ENCODE assay signal across 8 cellular contexts in the genomic region with DNA sequence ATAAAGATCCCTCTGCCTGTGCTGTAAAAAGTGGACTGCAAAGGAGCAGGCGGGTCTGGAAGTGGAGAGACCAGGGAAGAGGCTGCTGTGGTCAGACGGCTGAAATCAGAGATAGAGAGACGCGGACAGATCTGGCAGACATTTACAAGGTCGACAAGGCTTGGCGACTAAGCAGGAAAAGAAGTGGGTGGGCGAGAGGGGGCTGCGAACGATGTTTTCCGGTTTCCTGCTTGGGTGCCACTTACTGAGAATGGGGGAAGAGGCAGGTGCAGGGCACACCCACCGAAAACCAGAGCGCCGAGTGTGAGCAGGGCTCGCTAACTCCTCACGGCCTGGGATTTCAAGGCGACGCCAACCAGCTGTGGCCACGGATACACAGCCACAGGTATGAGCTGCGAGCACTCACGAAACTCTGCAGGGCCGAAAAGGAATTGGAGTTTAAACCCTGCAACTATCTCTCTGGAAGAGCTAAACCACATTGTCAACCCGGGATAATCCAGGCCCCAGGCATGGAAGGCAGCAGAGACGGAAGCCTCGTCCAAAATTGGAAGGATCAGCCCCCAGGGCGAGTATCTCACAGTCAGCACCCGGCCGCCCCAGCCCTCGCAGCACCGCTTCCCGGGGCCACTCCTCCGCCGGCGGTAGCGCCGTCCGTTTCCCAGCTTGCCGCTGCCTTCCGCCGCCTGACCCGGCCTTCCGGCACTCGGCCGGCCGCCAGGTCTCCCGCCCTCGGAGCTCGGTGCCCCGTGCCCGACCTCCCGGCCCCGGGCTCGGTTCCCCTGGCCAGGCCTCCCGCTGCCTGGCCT. TPM values are rescaled to one million over a fixed set of nuclear protein-coding genes. Genes with fewer than 3 reads are reported as not detected.
A peak's percentile ranks its signal among the peaks of the same experiment; 100 is the strongest.
DNase-seq lines count a peak whose midpoint lies in the region; ATAC-seq, FAIRE-seq and TF ChIP-seq lines count a peak whose summit lies in the region.

No MANE protein-coding gene starts in this region.

- H3K79me2 ChIP-seq in HCT116 (ENCODE audit: insufficient read depth, low read length) (peaks cover 32% of the 10 kb centered on the region), endothelial cell of umbilical vein (ENCODE audit: control insufficient read depth, insufficient read depth, low read length) (peaks cover 66% of the 10 kb centered on the region)

- no peak for DNase-seq in GM12891 (ENCODE audit: insufficient read length, low spot score)
- DNase-seq in HCT116 (ENCODE audit: low read depth, low spot score) = no peak
- peak; percentile 44 for DNase-seq in NCI-H1092 treated with DMSO at 0.1 percent for 48 hours (lab: John Stamatoyannopoulos, UW)
- DNase-seq in activated T-cell treated with anti-CD3 and anti-CD28 coated beads for 1 hour (ENCODE audit: low read depth) = peak; percentile 27
- peak; percentile 59 for DNase-seq in endothelial cell of umbilical vein (ENCODE audit: low read depth, low spot score)
- peak; percentile 63 for DNase-seq in midbrain (lab: John Stamatoyannopoulos, UW)
- peak; percentile 10 to 19 for DNase-seq in stimulated activated CD8-positive, alpha-beta memory T cell treated with anti-CD3 and anti-CD28 coated beads, Interleukin-7, amount 100 ng/mL, for 1 hour (ENCODE audit: low read depth in 2 of 2)
- DNase-seq in cortex of kidney (lab: John Stamatoyannopoulos, UW) = no peak

- H3K4me2 ChIP-seq in HCT116 (ENCODE audit: low read length) (peak overlapping the region; percentile 75), endothelial cell of umbilical vein (ENCODE audit: insufficient read depth, low read length) (peak overlapping the region; percentile 96)

- H3K9ac ChIP-seq in HCT116 (ENCODE audit: low read length) = peak overlapping the region; percentile 72
- peak overlapping the region; percentile 98 for H3K9ac ChIP-seq in endothelial cell of umbilical vein (replicated peaks; ENCODE audit: extremely low read depth, insufficient read depth, low read length)

- BruUV-seq in HCT116 (replicated peaks; lab: Mats Ljungman, UMichigan) (no TSS peak), endothelial cell of umbilical vein (replicated peaks; lab: Mats Ljungman, UMichigan) (no TSS peak)

- H3K9me2 ChIP-seq in HCT116 (ENCODE audit: insufficient read depth) = no peaks in the 10 kb centered on the region

- H3K27me3 ChIP-seq in HCT116 (ENCODE audit: insufficient read depth, low read length) (no peaks in the 10 kb centered on the region), endothelial cell of umbilical vein (ENCODE audit: control insufficient read depth in 2 of 2, insufficient read depth in 2 of 2, low read length in 2 of 2) (no peaks in the 10 kb centered on the region)

- H4K20me1 ChIP-seq in HCT116 (ENCODE audit: insufficient read depth) = no peaks in the 10 kb centered on the region
- H4K20me1 ChIP-seq in endothelial cell of umbilical vein (replicated peaks; ENCODE audit: control insufficient read depth, extremely low read depth, insufficient read depth, low read length) = no peaks in the 10 kb centered on the region

- CTCF ChIA-PET in HCT116 (lab: Charles Lee) (no interaction called here), endothelial cell of umbilical vein (lab: Charles Lee) (interaction anchor here (0.9 to 3.9 kb wide), 10 partner anchors 15 to 384 kb away, joined by 3 to 30 read pairs (median 6); a partner anchor contains a TSS)

- RAD21 ChIA-PET in HCT116 (lab: Charles Lee; ENCODE audit: low non-redundant PET in 1 of 2, low total read pairs in 2 of 2, uncharacterized antibody in 2 of 2, unreplicated experiment in 2 of 2) = no interaction called here

- no peak for TF ChIP-seq RAD21 in HCT116 (IDR thresholded peaks at IDR 0.05; ENCODE audit: low read depth)

- no peak overlapping the region for H2AFZ ChIP-seq in HCT116 (ENCODE audit: low read depth, low read length, poor library complexity, severe bottlenecking)
- H2AFZ ChIP-seq in endothelial cell of umbilical vein (ENCODE audit: low read depth, low read length) = no peak overlapping the region

- FAIRE-seq in GM12891 (lab: Jason Lieb, UNC) (peak; percentile 74), endothelial cell of umbilical vein (lab: Jason Lieb, UNC) (peak; percentile 26)

- POLR2A ChIA-PET in HCT116 (lab: Charles Lee) = interaction anchor here (1.0 to 1.5 kb wide), 2 partner anchors 86 to 383 kb away, joined by 3 read pairs; a partner anchor contains a TSS
- POLR2A ChIA-PET in endothelial cell of umbilical vein (lab: Charles Lee) = interaction anchor here (0.8 to 2.9 kb wide), 6 partner anchors 42 to 383 kb away, joined by 3 to 17 read pairs (median 4); a partner anchor contains a TSS

- peak overlapping the region; percentile 64 for H3K27ac ChIP-seq in HCT116 (ENCODE audit: low read depth, low read length)
- H3K27ac ChIP-seq in endothelial cell of umbilical vein (ENCODE audit: insufficient read depth, low read depth, low read length) = peak overlapping the region; percentile 84

- dilution Hi-C loops in endothelial cell of umbilical vein (cut with MboI; ENCODE audit: extremely low pct_ligation_motif_present, low sequenced_read_pairs) = no loop called here

- no peak for TF ChIP-seq POLR2A in GM12891 (IDR thresholded peaks at IDR 0.05; ENCODE audit: low read depth, low read length)
- TF ChIP-seq POLR2A in HCT116 (IDR thresholded peaks at IDR 0.05; ENCODE audit: borderline replicate concordance, extremely low read depth, insufficient read depth, insufficient read length) = no peak
- peak; percentile 60 for TF ChIP-seq POLR2A in endothelial cell of umbilical vein (IDR thresholded peaks at IDR 0.05; ENCODE audit: low read depth, low read length)

- H3K4me3 ChIP-seq in HCT116 (replicated peaks in 1 of 2; ENCODE audit: low read depth in 1 of 2, low read length in 2 of 2) = peak overlapping the region; percentile 58 to 65
- peak overlapping the region; percentile 49 to 89 (median 78) for H3K4me3 ChIP-seq in endothelial cell of umbilical vein (replicated peaks in 1 of 3; ENCODE audit: insufficient read depth in 1 of 3, low read depth in 1 of 3, low read length in 3 of 3)

- peak; percentile 19 for ATAC-seq in HCT116

- TF ChIP-seq CTCF in HCT116 (IDR thresholded peaks at IDR 0.05 in 2 of 3, conservative IDR thresholded peaks at IDR 0.05 in 1 of 3; ENCODE audit: borderline replicate concordance in 1 of 3, insufficient read depth in 1 of 3, low read depth in 2 of 3, low read length in 2 of 3) (no peak), endothelial cell of umbilical vein (IDR thresholded peaks at IDR 0.05; ENCODE audit: extremely low read depth in 1 of 2, insufficient read depth in 1 of 2, low read depth in 1 of 2, low read length in 2 of 2) (no peak)

- intact Hi-C loops in HCT116 (cut with micrococcal nuclease) (loop anchor here (2.0 kb wide), 1 partner anchor 380 kb away; no protein-coding TSS in a partner anchor), endothelial cell of umbilical vein (cut with micrococcal nuclease) (loop anchor here (1.0 to 10.0 kb wide), 12 partner anchors 40 to 1126 kb away; a partner anchor contains a TSS)

- H3K9me1 ChIP-seq in endothelial cell of umbilical vein (replicated peaks; ENCODE audit: control insufficient read depth, extremely low read depth, insufficient read depth, low read length) = no peaks in the 10 kb centered on the region

- H3K36me3 ChIP-seq in HCT116 (ENCODE audit: control insufficient read depth in 1 of 2, insufficient read depth in 2 of 2, low read length in 2 of 2) = no peaks in the 10 kb centered on the region
- peaks cover 0 to 2% of the 10 kb centered on the region in 2 experiments for H3K36me3 ChIP-seq in endothelial cell of umbilical vein (ENCODE audit: control insufficient read depth in 2 of 2, extremely low read depth in 1 of 2, insufficient read depth in 2 of 2, low read length in 2 of 2)

- no peaks in the 10 kb centered on the region for H3K9me3 ChIP-seq in HCT116 (ENCODE audit: control insufficient read depth in 1 of 2, insufficient read depth in 1 of 2, low read depth in 1 of 2, low read length in 2 of 2)
- H3K9me3 ChIP-seq in endothelial cell of umbilical vein (replicated peaks; ENCODE audit: control insufficient read depth, insufficient read depth, low read length) = no peaks in the 10 kb centered on the region

- H3K4me1 ChIP-seq in HCT116 (ENCODE audit: control insufficient read depth in 1 of 2, insufficient read depth in 2 of 2, low read length in 2 of 2) (peaks cover 3 to 14% of the 10 kb centered on the region in 2 experiments; a peak in 2 of 4 replicates), endothelial cell of umbilical vein (ENCODE audit: control insufficient read depth, extremely low read depth, insufficient read depth, low read length) (peaks cover 53% of the 10 kb centered on the region)

TF ChIP-seq in GM12891, 5 proteins besides CTCF, POLR2A, EP300 and RAD21 (continues in another document):
- no peak for TF ChIP-seq POU2F2 (IDR thresholded peaks at IDR 0.05; ENCODE audit: low read depth, low read length)

TF ChIP-seq in HCT116, 20 proteins besides CTCF, POLR2A, EP300 and RAD21:
- no peak for TF ChIP-seq JUND (IDR thresholded peaks at IDR 0.05)
- peak; percentile 56; the same call in 1 of the 2 replicates for TF ChIP-seq ZFX (IDR thresholded peaks at IDR 0.05)

TF ChIP-seq in endothelial cell of umbilical vein, 7 proteins besides CTCF, POLR2A, EP300 and RAD21 (continues in another document):
- peak; percentile 51 for TF ChIP-seq POLR2AphosphoS5 (IDR thresholded peaks at IDR 0.05; ENCODE audit: insufficient read depth, low read depth, low read length)

RNA-seq across cellular contexts. Expression of a gene that starts 0.8 kb away (rescaled TPM):
- 35.2 TPM for polyA plus RNA-seq in GM12891 (2012; ENCODE audit: low read depth, missing spikeins)
- total RNA-seq in HCT116 (2021; ENCODE audit: unreplicated experiment) (11.4 TPM), endothelial cell of umbilical vein (54.5 and 66.1 TPM in 2 replicates)
- 3.9 and 5.4 TPM in 2 replicates for polyA plus RNA-seq in HCT116 (2012)
- polyA plus RNA-seq in endothelial cell of umbilical vein = 17.9 and 26.0 TPM in 2 replicates
- polyA plus RNA-seq in endothelial cell of umbilical vein (2011; cell fraction: cytosol; rRNA removed) = 30.9 and 31.4 TPM in 2 replicates
- polyA plus RNA-seq in endothelial cell of umbilical vein (2011; cell fraction: nucleus; rRNA removed) = 27.7 and 41.8 TPM in 2 replicates
- 45.2 and 68.0 TPM in 2 replicates for polyA plus RNA-seq in endothelial cell of umbilical vein (2012)
- polyA minus RNA-seq in endothelial cell of umbilical vein = 18.8 and 21.0 TPM in 2 replicates
- polyA minus RNA-seq in endothelial cell of umbilical vein (2011; cell fraction: cytosol; rRNA and poly(A)+ RNA removed) = 8.2 TPM
- 11.9 and 17.1 TPM in 2 replicates for polyA minus RNA-seq in endothelial cell of umbilical vein (2011; cell fraction: nucleus; rRNA and poly(A)+ RNA removed)

RNA-seq across cellular contexts. Expression of a gene that starts 1.1 kb away (rescaled TPM):
- polyA plus RNA-seq in GM12891 (2012; ENCODE audit: low read depth, missing spikeins) = 8.9 TPM
- total RNA-seq in HCT116 (2021; ENCODE audit: unreplicated experiment) (11.3 TPM), endothelial cell of umbilical vein (11.1 and 13.6 TPM in 2 replicates)
- 2.4 and 4.9 TPM in 2 replicates for polyA plus RNA-seq in HCT116 (2012)
- polyA plus RNA-seq in endothelial cell of umbilical vein = 3.6 and 5.9 TPM in 2 replicates
- polyA plus RNA-seq in endothelial cell of umbilical vein (2011; cell fraction: cytosol; rRNA removed) = 6.5 and 6.6 TPM in 2 replicates
- 11.2 and 12.4 TPM in 2 replicates for polyA plus RNA-seq in endothelial cell of umbilical vein (2011; cell fraction: nucleus; rRNA removed)
- 10.3 and 10.4 TPM in 2 replicates for polyA plus RNA-seq in endothelial cell of umbilical vein (2012)
- polyA minus RNA-seq in endothelial cell of umbilical vein = 2.0 and 2.9 TPM in 2 replicates
- polyA minus RNA-seq in endothelial cell of umbilical vein (2011; cell fraction: cytosol; rRNA and poly(A)+ RNA removed) = 5.5 TPM
- polyA minus RNA-seq in endothelial cell of umbilical vein (2011; cell fraction: nucleus; rRNA and poly(A)+ RNA removed) = 2.6 and 4.8 TPM in 2 replicates

Comparison
In these comparisons a context has a peak if more than half of its experiments do, and no peak if none do; other contexts are left out.
1. DNase-seq: peak in NCI-H1092 treated with DMSO at 0.1 percent for 48 hours (single experiment), activated T-cell treated with anti-CD3 and anti-CD28 coated beads for 1 hour (single experiment), endothelial cell of umbilical vein (single experiment), midbrain (single experiment) and stimulated activated CD8-positive, alpha-beta memory T cell treated with anti-CD3 and anti-CD28 coated beads, Interleukin-7, amount 100 ng/mL, for 1 hour (2 of 2); none in GM12891 (single experiment), HCT116 (single experiment) and cortex of kidney (single experiment).